Comparison of ENCODE assay signal across 25 cellular contexts in genomic region chr4:172362569-172362968, GRCh38.
DNase-seq lines count a peak whose midpoint lies in the region; ATAC-seq, FAIRE-seq and TF ChIP-seq lines count a peak whose summit lies in the region.
"Had no signal": no experiment of that assay in that cellular context is flagged by ENCODE, and none has a peak within 500 bp of the region (broad histone marks: within the 10 kb centered on the region; RNA-seq: fewer than 3 reads in every experiment).

No MANE protein-coding gene starts in this region.

- TF ChIP-seq EP300 in HepG2 (IDR thresholded peaks at IDR 0.05; ENCODE audit: low read depth in 2 of 2, low read length in 2 of 2) (no peak), HepG2 (CRISPR knock-in tag; IDR thresholded peaks at IDR 0.05; ENCODE audit: borderline replicate concordance) (no peak), K562 (IDR thresholded peaks at IDR 0.05; ENCODE audit: low read length) (no peak)

- 0% methylated on average over 1 of the region's 1 CpG for WGBS in HepG2 (ENCODE audit: low lambda C conversion rate)
- WGBS in right lobe of liver (ENCODE audit: insufficient coverage, low coverage, low lambda C conversion rate, missing lambda C conversion rate): 42% methylated on average over 1 of the region's 1 CpG
- WGBS in K562 (ENCODE audit: insufficient coverage, low coverage, missing lambda C conversion rate): 0% methylated on average over 1 of the region's 1 CpG
- WGBS in psoas muscle, 3 donors: 81 to 93% (median 86%) methylated on average over 1 of the region's 1 CpG

- H3K9ac ChIP-seq in HepG2 (ENCODE audit: insufficient read depth, low read depth, low read length): no peak overlapping the region
- no peak overlapping the region for H3K9ac ChIP-seq in K562 (ENCODE audit: insufficient read depth in 1 of 2, low read depth in 2 of 2, low read length in 2 of 2)
- H3K9ac ChIP-seq: BLaER1 had no signal

- no peak for DNase-seq in HepG2 (ENCODE audit: low spot score)
- DNase-seq in right lobe of liver: no peak
- DNase-seq in K562 (ENCODE audit: extremely low read depth in 1 of 4, low spot score in 3 of 4): no peak
- DNase-seq in psoas muscle: no peak
- no peak for DNase-seq in mesothelial cell of epicardium (ENCODE audit: low spot score in 2 of 2, unreplicated experiment in 2 of 2)
- DNase-seq: 8988T; ACHN; BE2C; C1 segment of cervical spinal cord; CD4-positive, alpha-beta memory T cell; CD4-positive, CD25-positive, alpha-beta regulatory T cell; CD8-positive, alpha-beta memory T cell; COR-L47; DMS 273 treated with DMSO at 0.1 percent for 48 hours; DMS153; DMS79; DND-41; EL; GDM1 had no signal

- no peaks in the 10 kb centered on the region for H3K9me1 ChIP-seq in K562 (ENCODE audit: control insufficient read depth, insufficient read depth, low read length)

- BruUV-seq in HepG2 (replicated peaks; lab: Mats Ljungman, UMichigan): no TSS peak
- BruUV-seq in K562 (replicated peaks; lab: Mats Ljungman, UMichigan): no TSS peak

- H3K4me1 ChIP-seq in HepG2 (ENCODE audit: insufficient read depth, low read length) (no peaks in the 10 kb centered on the region), right lobe of liver (no peaks in the 10 kb centered on the region), K562 (replicated peaks in 1 of 2; ENCODE audit: control insufficient read depth in 2 of 2, insufficient read depth in 2 of 2, low read length in 2 of 2) (no peaks in the 10 kb centered on the region), psoas muscle (no peaks in the 10 kb centered on the region)
- H3K4me1 ChIP-seq: BE2C, BLaER1 had no signal

- POLR2A ChIA-PET in HepG2 (lab: Yijun Ruan, JAX): no interaction called here
- POLR2A ChIA-PET in K562 (lab: Yijun Ruan, JAX): no interaction called here

- no peaks in the 10 kb centered on the region for H3K36me3 Mint-ChIP-seq in mesothelial cell of epicardium
- H3K36me3 Mint-ChIP-seq: CD14-positive monocyte; CD4-positive, alpha-beta memory T cell; CD4-positive, CD25-positive, alpha-beta regulatory T cell; CD8-positive, alpha-beta memory T cell had no signal

- peaks cover 9% of the 10 kb centered on the region; the same call in 1 of the 2 replicates for H3K9me3 ChIP-seq in HepG2 (ENCODE audit: low read length)
- H3K9me3 ChIP-seq in right lobe of liver: no peaks in the 10 kb centered on the region
- H3K9me3 ChIP-seq in K562 (replicated peaks; ENCODE audit: control insufficient read depth, insufficient read depth, low read depth, low read length): no peaks in the 10 kb centered on the region
- H3K9me3 ChIP-seq in psoas muscle: no peaks in the 10 kb centered on the region
- H3K9me3 ChIP-seq: BE2C, BLaER1 had no signal

- H3K36me3 ChIP-seq in HepG2 (replicated peaks in 1 of 2; ENCODE audit: control insufficient read depth in 1 of 2, insufficient read depth in 2 of 2, low read length in 2 of 2) (no peaks in the 10 kb centered on the region), right lobe of liver (no peaks in the 10 kb centered on the region), K562 (ENCODE audit: control insufficient read depth, insufficient read depth, low read length) (no peaks in the 10 kb centered on the region), psoas muscle (ENCODE audit: insufficient read depth in 1 of 2, low read depth in 1 of 2) (no peaks in the 10 kb centered on the region)
- H3K36me3 ChIP-seq: BE2C, BLaER1 had no signal

- H3K4me3 ChIP-seq in HepG2 (replicated peaks in 1 of 3; ENCODE audit: insufficient read depth in 1 of 3, low read depth in 2 of 3, low read length in 3 of 3): no peak overlapping the region
- H3K4me3 ChIP-seq in right lobe of liver: no peak overlapping the region
- H3K4me3 ChIP-seq in K562: no peak overlapping the region
- H3K4me3 ChIP-seq in psoas muscle: no peak overlapping the region
- H3K4me3 ChIP-seq: BLaER1, GM12878 had no signal

- H4K20me1 ChIP-seq in HepG2 (ENCODE audit: insufficient read depth, low read length): no peaks in the 10 kb centered on the region
- H4K20me1 ChIP-seq in K562 (replicated peaks; ENCODE audit: control insufficient read depth, insufficient read depth, low read length): no peaks in the 10 kb centered on the region
- H4K20me1 ChIP-seq: BLaER1 had no signal

- H3K27ac Mint-ChIP-seq in mesothelial cell of epicardium: no peak overlapping the region
- H3K27ac Mint-ChIP-seq: CD14-positive monocyte; CD4-positive, alpha-beta memory T cell; CD4-positive, CD25-positive, alpha-beta regulatory T cell; CD8-positive, alpha-beta memory T cell had no signal

- ATAC-seq in HepG2 (no peak), right lobe of liver (no peak), K562 (no peak), psoas muscle (no peak)
- ATAC-seq: GM12878 had no signal

- in situ Hi-C loops in HepG2 (cut with HindIII; ENCODE audit: extremely low pct_ligation_motif_present, low pct_unique_long_range_greater_than_20kb): no loop called here
- in situ Hi-C loops in K562 (cut with MboI): no loop called here

- H3K79me2 ChIP-seq in HepG2 (ENCODE audit: insufficient read depth, low read length) (no peaks in the 10 kb centered on the region), K562 (ENCODE audit: control insufficient read depth, insufficient read depth, low read length) (no peaks in the 10 kb centered on the region)

- no peak overlapping the region for H3K4me2 ChIP-seq in HepG2 (ENCODE audit: low read depth, low read length)
- no peak overlapping the region for H3K4me2 ChIP-seq in K562 (ENCODE audit: insufficient read depth, low read length)
- H3K4me2 ChIP-seq: BLaER1 had no signal

- H3K9me3 Mint-ChIP-seq in mesothelial cell of epicardium: peaks cover 8% of the 10 kb centered on the region

- TF ChIP-seq CTCF in HepG2 (CRISPR knock-in tag; IDR thresholded peaks at IDR 0.05): no peak
- TF ChIP-seq CTCF in right lobe of liver (IDR thresholded peaks at IDR 0.05): no peak
- TF ChIP-seq CTCF in K562 (IDR thresholded peaks at IDR 0.05 in 2 of 3, conservative IDR thresholded peaks at IDR 0.05 in 1 of 3; ENCODE audit: insufficient read depth in 2 of 3, low read depth in 1 of 3, low read length in 3 of 3): no peak
- TF ChIP-seq CTCF in psoas muscle (IDR thresholded peaks at IDR 0.05): no peak
- no peak for TF ChIP-seq CTCF in mesothelial cell of epicardium (IDR thresholded peaks at IDR 0.05; ENCODE audit: unreplicated experiment)

- H3K27me3 ChIP-seq in HepG2 (ENCODE audit: control insufficient read depth in 1 of 2, insufficient read depth in 2 of 2, low read length in 2 of 2) (no peaks in the 10 kb centered on the region), right lobe of liver (no peaks in the 10 kb centered on the region), K562 (ENCODE audit: control insufficient read depth in 2 of 2, insufficient read depth in 2 of 2, low read length in 2 of 2) (no peaks in the 10 kb centered on the region), psoas muscle (ENCODE audit: insufficient read depth in 3 of 3, low read length in 2 of 3) (no peaks in the 10 kb centered on the region)
- H3K27me3 ChIP-seq: BE2C, BLaER1 had no signal

- no peak overlapping the region for H3K4me3 Mint-ChIP-seq in mesothelial cell of epicardium
- H3K4me3 Mint-ChIP-seq: CD14-positive monocyte; CD4-positive, alpha-beta memory T cell; CD4-positive, CD25-positive, alpha-beta regulatory T cell; CD8-positive, alpha-beta memory T cell had no signal

- H3K27me3 Mint-ChIP-seq in mesothelial cell of epicardium (ENCODE audit: low read depth): no peaks in the 10 kb centered on the region
- H3K27me3 Mint-ChIP-seq: CD4-positive, alpha-beta memory T cell; CD4-positive, CD25-positive, alpha-beta regulatory T cell; CD8-positive, alpha-beta memory T cell had no signal

- no peak overlapping the region for H2AFZ ChIP-seq in HepG2 (ENCODE audit: low read length)
- no peak overlapping the region for H2AFZ ChIP-seq in K562 (ENCODE audit: low read depth, low read length)

- no peak for TF ChIP-seq RAD21 in HepG2 (CRISPR knock-in tag; IDR thresholded peaks at IDR 0.05)
- no peak for TF ChIP-seq RAD21 in K562 (CRISPR knock-in tag; conservative IDR thresholded peaks at IDR 0.05 in 1 of 2, IDR thresholded peaks at IDR 0.05 in 1 of 2)

- CTCF ChIA-PET in HepG2 (lab: Yijun Ruan, JAX; ENCODE audit: low intra/inter-chr PET ratio, low total read pairs): no interaction called here
- CTCF ChIA-PET in K562 (lab: Yijun Ruan, JAX; ENCODE audit: low intra/inter-chr PET ratio): no interaction called here

- H3K27ac ChIP-seq in HepG2 (ENCODE audit: extremely low read length, insufficient read depth, low read length): no peak overlapping the region
- H3K27ac ChIP-seq in right lobe of liver: no peak overlapping the region
- no peak overlapping the region for H3K27ac ChIP-seq in K562 (ENCODE audit: extremely low read depth, low read depth, low read length)
- H3K27ac ChIP-seq in psoas muscle: no peak overlapping the region
- H3K27ac ChIP-seq: BLaER1 had no signal

- TF ChIP-seq POLR2A in HepG2 (IDR thresholded peaks at IDR 0.05; ENCODE audit: insufficient read depth in 1 of 2, low read depth in 2 of 2, low read length in 2 of 2) (no peak), right lobe of liver (IDR thresholded peaks at IDR 0.05) (no peak), K562 (conservative IDR thresholded peaks at IDR 0.05) (no peak)

- intact Hi-C loops in HepG2 (cut with micrococcal nuclease; ENCODE audit: unreplicated experiment) (no loop called here), right lobe of liver (cut with DNase I) (no loop called here), K562 (cut with micrococcal nuclease) (no loop called here), psoas muscle (cut with DNase I) (no loop called here)

- FAIRE-seq in HepG2 (lab: Jason Lieb, UNC): no peak
- FAIRE-seq in K562 (lab: Jason Lieb, UNC): no peak
- FAIRE-seq: A204.1, GM12878, GM12892, GM19239 had no signal

- no peaks in the 10 kb centered on the region for H3K4me1 Mint-ChIP-seq in mesothelial cell of epicardium
- H3K4me1 Mint-ChIP-seq: CD14-positive monocyte; CD4-positive, alpha-beta memory T cell; CD4-positive, CD25-positive, alpha-beta regulatory T cell; CD8-positive, alpha-beta memory T cell had no signal

TF ChIP-seq in HepG2, 621 proteins besides CTCF, POLR2A, EP300 and RAD21 (continues in another document):
- TF ChIP-seq ATF7 (IDR thresholded peaks at IDR 0.05) (peak; percentile 94), ATF7 (CRISPR knock-in tag; IDR thresholded peaks at IDR 0.05) (no peak)

TF ChIP-seq in K562, 482 proteins besides CTCF, POLR2A, EP300 and RAD21:
- TF ChIP-seq KLF1 (tag; IDR thresholded peaks at IDR 0.05) (no peak), SAFB2 (IDR thresholded peaks at IDR 0.05; ENCODE audit: borderline replicate concordance, low read depth, low read length, severe bottlenecking) (no peak), ATF3 (IDR thresholded peaks at IDR 0.05) (peak; percentile 35; the same call in 1 of the 2 replicates), ATF3 (CRISPR knock-in tag; conservative IDR thresholded peaks at IDR 0.05) (no peak)
